In the genomic region with DNA sequence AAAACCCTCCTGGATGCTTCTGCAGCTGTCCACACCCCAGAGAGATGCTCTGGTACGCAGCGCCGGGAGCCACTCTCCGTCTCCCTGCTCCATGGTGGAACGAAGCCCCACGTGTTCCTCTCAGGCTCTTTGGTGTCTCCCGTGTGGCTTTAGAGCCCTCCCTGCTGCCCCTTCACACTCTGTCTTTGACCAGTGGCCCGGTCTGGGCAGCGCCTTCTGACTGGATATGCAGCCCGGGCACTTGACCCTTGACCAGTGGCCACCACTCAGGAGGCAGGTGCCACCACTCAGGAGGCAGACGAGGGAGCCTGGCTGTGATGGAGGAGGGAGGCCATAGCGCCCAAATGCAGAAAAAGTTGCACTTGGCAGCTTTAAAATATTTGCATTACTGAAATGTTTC, we compare ENCODE assay signal across 16 cellular contexts.
DNase-seq lines count a peak whose midpoint lies in the region; ATAC-seq and TF ChIP-seq lines count a peak whose summit lies in the region.
"Had no signal": no experiment of that assay in that cellular context is flagged by ENCODE, and none has a peak within 500 bp of the region (broad histone marks: within the 10 kb centered on the region; RNA-seq: fewer than 3 reads in every experiment).

No MANE protein-coding gene starts in this region.

- peak overlapping the region; percentile 21 for H3K27ac Mint-ChIP-seq in neural crest cell (ENCODE audit: unreplicated experiment)
- H3K27ac Mint-ChIP-seq: CD4-positive, alpha-beta memory T cell had no signal

- ATAC-seq in esophagus mucosa = no peak

- H3K4me3 ChIP-seq in lower leg skin (ENCODE audit: low read depth, poor library complexity, severe bottlenecking) = no peak overlapping the region
- H3K4me3 ChIP-seq: GM23248 had no signal

- H3K27me3 Mint-ChIP-seq in neural crest cell (ENCODE audit: low read depth) = peaks cover 11% of the 10 kb centered on the region
- H3K27me3 Mint-ChIP-seq: CD4-positive, alpha-beta memory T cell had no signal

- no peaks in the 10 kb centered on the region for H3K36me3 Mint-ChIP-seq in neural crest cell (ENCODE audit: low read depth)
- H3K36me3 Mint-ChIP-seq: CD4-positive, alpha-beta memory T cell had no signal

- peak; percentile 3 to 77 for DNase-seq in lower leg skin (ENCODE audit: low spot score in 2 of 2)
- DNase-seq in neural crest cell (ENCODE audit: low read depth, low spot score) = no peak
- peak; percentile 59 for DNase-seq in posterior vena cava (ENCODE audit: low spot score)
- DNase-seq in ureter (ENCODE audit: low spot score) = peak; percentile 28
- DNase-seq in activated CD4-positive, CD25-positive, alpha-beta regulatory T cell treated with anti-CD3 and anti-CD28 coated beads, Interleukin-2, amount 50 U/mL, for 72 hours = no peak
- no peak for DNase-seq in NCI-H2227 (lab: John Stamatoyannopoulos, UW; ENCODE audit: unreplicated experiment)
- DNase-seq: C1 segment of cervical spinal cord; Calu3; CD4-positive, alpha-beta memory T cell; COR-L47; DMS53; DMS79 treated with DMSO at 0.1 percent for 48 hours; GF-D8; GM23248; HCEC 1CT had no signal

- H3K4me3 Mint-ChIP-seq in neural crest cell = no peak overlapping the region
- H3K4me3 Mint-ChIP-seq: CD4-positive, alpha-beta memory T cell had no signal

- H3K4me1 Mint-ChIP-seq in neural crest cell = peaks cover 5% of the 10 kb centered on the region
- H3K4me1 Mint-ChIP-seq: CD4-positive, alpha-beta memory T cell had no signal

- 84 to 88% methylated on average over 12 of the region's 12 CpGs for WGBS in lower leg skin, 2 donors

- intact Hi-C loops in lower leg skin (cut with DNase I; ENCODE audit: low total_unique reads) (no loop called here), posterior vena cava (cut with DNase I) (loop anchor here in 1 of 2 donors (5.0 kb wide), 1 partner anchor 1703 kb away; no protein-coding TSS in a partner anchor)

- H3K9me3 Mint-ChIP-seq in neural crest cell = no peaks in the 10 kb centered on the region

- no peak for TF ChIP-seq POLR2A in lower leg skin (IDR thresholded peaks at IDR 0.05)

- TF ChIP-seq CTCF in lower leg skin (IDR thresholded peaks at IDR 0.05) = no peak
- TF ChIP-seq CTCF in neural crest cell (conservative IDR thresholded peaks at IDR 0.05) = no peak

Comparison
In these comparisons a context has a peak if more than half of its experiments do, and no peak if none do; other contexts are left out.
1. DNase-seq: peak in lower leg skin (2 of 2), posterior vena cava (single experiment) and ureter (single experiment); none in neural crest cell (single experiment), activated CD4-positive, CD25-positive, alpha-beta regulatory T cell treated with anti-CD3 and anti-CD28 coated beads, Interleukin-2, amount 50 U/mL, for 72 hours (single experiment) and NCI-H2227 (single experiment).